8 cellular contexts compared by ENCODE assay signal in the genomic region with DNA sequence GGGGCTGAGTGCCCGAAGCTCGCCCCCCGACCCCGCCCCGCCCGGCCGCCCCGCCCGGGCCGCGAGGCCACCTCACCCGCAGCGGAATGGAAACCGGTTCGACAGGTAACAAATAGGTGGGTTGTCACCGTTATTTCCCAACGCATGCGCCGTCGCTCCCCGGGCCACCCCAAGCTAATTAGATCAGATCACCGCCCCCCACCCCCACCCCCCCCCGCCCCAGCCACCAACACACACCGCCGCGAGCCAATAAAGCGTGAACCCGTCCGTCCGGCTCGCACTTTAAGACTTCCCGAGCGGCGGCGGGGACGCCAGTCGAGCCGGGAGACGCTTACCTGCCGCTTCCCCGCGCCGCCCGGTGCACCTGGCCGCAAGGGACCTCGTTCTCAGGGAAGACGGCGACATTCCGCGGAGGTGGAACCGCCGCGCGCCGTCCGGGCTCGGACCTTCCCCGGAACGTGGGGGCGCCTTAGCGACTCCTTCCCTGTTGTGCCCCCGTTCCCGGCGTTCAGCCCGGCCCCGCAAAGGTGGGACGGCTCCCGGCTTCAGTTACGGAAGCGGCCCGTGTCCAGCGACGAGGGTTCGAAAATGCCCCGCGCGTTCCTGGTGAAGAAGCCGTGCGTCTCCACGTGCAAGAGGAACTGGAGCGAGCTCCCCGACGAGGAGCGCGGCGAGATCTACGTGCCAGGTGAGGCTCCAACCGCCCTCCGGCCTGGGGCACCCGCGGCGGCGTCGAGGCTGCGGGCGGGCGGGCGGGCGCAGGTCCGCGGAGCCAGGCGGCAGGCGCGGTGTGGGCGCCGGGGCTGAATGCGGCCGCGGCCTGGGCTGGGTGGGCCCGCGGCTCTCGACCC. TPM values are rescaled to one million over a fixed set of nuclear protein-coding genes. Genes with fewer than 3 reads are reported as not detected.
DNase-seq lines count a peak whose midpoint lies in the region; TF ChIP-seq lines count a peak whose summit lies in the region.

A gene (plus strand): TSS at position 278 of the 851 bp plus-strand sequence. CDS start 311 bp downstream, at position 589.

- no peaks in the 10 kb centered on the region for H3K9me3 Mint-ChIP-seq in activated T-helper 1 cell treated with anti-CD3 and anti-CD28 coated beads, Interleukin-12 subunit alpha, Interleukin-12 subunit beta, Interleukin-2, Interleukin-4 antibody, amounts not matched to agents 30 ng/mL and 10 ng/mL and 1 ng/mL, durations not matched to agents 14 hours and 24 hours and 36 hours

- H3K9me3 ChIP-seq in BLaER1 = no peaks in the 10 kb centered on the region
- no peaks in the 10 kb centered on the region for H3K9me3 ChIP-seq in HUES6 (ENCODE audit: control insufficient read depth, insufficient read depth, low read depth, low read length)
- no peaks in the 10 kb centered on the region for H3K9me3 ChIP-seq in mesodermal cell (ENCODE audit: control insufficient read depth, low read length)

- peaks cover 26% of the 10 kb centered on the region for H4K20me1 ChIP-seq in BLaER1

- peaks cover 32% of the 10 kb centered on the region for H3K4me1 Mint-ChIP-seq in activated T-helper 1 cell treated with anti-CD3 and anti-CD28 coated beads, Interleukin-12 subunit alpha, Interleukin-12 subunit beta, Interleukin-2, Interleukin-4 antibody, amounts not matched to agents 30 ng/mL and 10 ng/mL and 1 ng/mL, durations not matched to agents 14 hours and 24 hours and 36 hours (ENCODE audit: low read depth)

- in situ Hi-C loops in brain microvascular endothelial cell (cut with HindIII; ENCODE audit: low pct_ligation_motif_present, low sequenced_read_pairs) = no loop called here

- H3K4me3 Mint-ChIP-seq in activated T-helper 1 cell treated with anti-CD3 and anti-CD28 coated beads, Interleukin-12 subunit alpha, Interleukin-12 subunit beta, Interleukin-2, Interleukin-4 antibody, amounts not matched to agents 30 ng/mL and 10 ng/mL and 1 ng/mL, durations not matched to agents 14 hours and 24 hours and 36 hours = peak within 1 kb of the TSS; percentile 60

- TF ChIP-seq CTCF in brain microvascular endothelial cell (IDR thresholded peaks at IDR 0.05; ENCODE audit: low read depth, low read length, missing control alignments) = no peak

- peak within 1 kb of the TSS; percentile 84 for H3K27ac Mint-ChIP-seq in activated T-helper 1 cell treated with anti-CD3 and anti-CD28 coated beads, Interleukin-12 subunit alpha, Interleukin-12 subunit beta, Interleukin-2, Interleukin-4 antibody, amounts not matched to agents 30 ng/mL and 10 ng/mL and 1 ng/mL, durations not matched to agents 14 hours and 24 hours and 36 hours

- H3K9ac ChIP-seq in BLaER1 (no peak within 1 kb of the TSS; the same call in 1 of the 2 replicates), HUES6 (ENCODE audit: low read length) (peak within 1 kb of the TSS; percentile 62)

- H3K27me3 ChIP-seq in BLaER1 (peaks cover 83% of the 10 kb centered on the region), HUES6 (ENCODE audit: control insufficient read depth, insufficient read depth, low read length) (peaks cover 68% of the 10 kb centered on the region), brain microvascular endothelial cell (replicated peaks) (peaks cover 38% of the 10 kb centered on the region)

- 1% methylated on average over 63 to 70 of the region's 112 CpGs for WGBS in mesodermal cell (ENCODE audit: insufficient coverage in 2 of 2), 2 experiments

- intact Hi-C loops in activated T-helper 1 cell treated with anti-CD3 and anti-CD28 coated beads, Interleukin-12 subunit alpha, Interleukin-12 subunit beta, Interleukin-2, Interleukin-4 antibody, amounts not matched to agents 30 ng/mL and 10 ng/mL and 1 ng/mL, durations not matched to agents 14 hours and 24 hours and 36 hours (cut with micrococcal nuclease) = no loop called here

- H3K4me3 ChIP-seq in BLaER1 (peak within 1 kb of the TSS; percentile 66), HUES6 (ENCODE audit: low read depth, low read length) (peak within 1 kb of the TSS; percentile 75), mesodermal cell (ENCODE audit: extremely low read depth, insufficient read depth, low read length, poor library complexity, severe bottlenecking) (peak within 1 kb of the TSS; percentile 22), brain microvascular endothelial cell (ENCODE audit: low read depth, low read length) (no peak within 1 kb of the TSS)

- H3K4me2 ChIP-seq in BLaER1 = peak within 1 kb of the TSS; percentile 98

- peaks cover 58% of the 10 kb centered on the region for H3K4me1 ChIP-seq in BLaER1
- H3K4me1 ChIP-seq in HUES6 (ENCODE audit: control insufficient read depth, insufficient read depth, low read length) = peaks cover 37% of the 10 kb centered on the region
- peaks cover 9% of the 10 kb centered on the region for H3K4me1 ChIP-seq in mesodermal cell (ENCODE audit: control insufficient read depth, insufficient read depth, low read length, poor library complexity, severe bottlenecking)

- peaks cover 53% of the 10 kb centered on the region for H3K27me3 Mint-ChIP-seq in activated T-helper 1 cell treated with anti-CD3 and anti-CD28 coated beads, Interleukin-12 subunit alpha, Interleukin-12 subunit beta, Interleukin-2, Interleukin-4 antibody, amounts not matched to agents 30 ng/mL and 10 ng/mL and 1 ng/mL, durations not matched to agents 14 hours and 24 hours and 36 hours (ENCODE audit: insufficient read depth)

- no peaks in the 10 kb centered on the region for H3K36me3 Mint-ChIP-seq in activated T-helper 1 cell treated with anti-CD3 and anti-CD28 coated beads, Interleukin-12 subunit alpha, Interleukin-12 subunit beta, Interleukin-2, Interleukin-4 antibody, amounts not matched to agents 30 ng/mL and 10 ng/mL and 1 ng/mL, durations not matched to agents 14 hours and 24 hours and 36 hours (ENCODE audit: low read depth)

- no peak for DNase-seq in activated T-helper 1 cell treated with anti-CD3 and anti-CD28 coated beads, Interleukin-12 subunit alpha, Interleukin-12 subunit beta, Interleukin-2, Interleukin-4 antibody, amounts not matched to agents 30 ng/mL and 10 ng/mL and 1 ng/mL, durations not matched to agents 14 hours and 24 hours and 36 hours (ENCODE audit: low spot score)
- DNase-seq in KG1 (lab: John Stamatoyannopoulos, UW) (no peak), NCI-H2107 treated with DMSO at 0.1 percent for 48 hours (lab: John Stamatoyannopoulos, UW; ENCODE audit: unreplicated experiment) (no peak), NCI-H1930 (lab: John Stamatoyannopoulos, UW) (no peak), brain microvascular endothelial cell (no peak)

- H3K27ac ChIP-seq in BLaER1 = no peak within 1 kb of the TSS
- no peak within 1 kb of the TSS; the same call in 1 of the 2 replicates for H3K27ac ChIP-seq in HUES6 (ENCODE audit: low read depth, low read length)
- no peak within 1 kb of the TSS for H3K27ac ChIP-seq in mesodermal cell (ENCODE audit: low read depth, low read length, severe bottlenecking)
- no peak within 1 kb of the TSS for H3K27ac ChIP-seq in brain microvascular endothelial cell

- H3K36me3 ChIP-seq in BLaER1 (no peaks in the 10 kb centered on the region), HUES6 (ENCODE audit: control insufficient read depth, insufficient read depth, low read length) (no peaks in the 10 kb centered on the region), mesodermal cell (ENCODE audit: control insufficient read depth, insufficient read depth, low read length) (no peaks in the 10 kb centered on the region), brain microvascular endothelial cell (replicated peaks) (no peaks in the 10 kb centered on the region)

RNA-seq across cellular contexts. Expression of the gene that starts here (rescaled TPM):
- total RNA-seq in activated T-helper 1 cell treated with anti-CD3 and anti-CD28 coated beads, Interleukin-12 subunit alpha, Interleukin-12 subunit beta, Interleukin-2, Interleukin-4 antibody, amounts not matched to agents 30 ng/mL and 10 ng/mL and 1 ng/mL, durations not matched to agents 14 hours and 24 hours and 36 hours = 0.10 and 0.36 TPM in 2 replicates
- polyA plus RNA-seq in mesodermal cell (2013, experiment 1 of 2) = 0.33 TPM
- polyA plus RNA-seq in mesodermal cell (2013, experiment 2 of 2) = 0.15 TPM
